Comparison of ENCODE assay signal across 24 cellular contexts in genomic region chr2:3368261-3368722, GRCh38.
"Had no signal": no experiment of that assay in that cellular context is flagged by ENCODE, and none has a peak within 500 bp of the region (broad histone marks: within the 10 kb centered on the region; RNA-seq: fewer than 3 reads in every experiment).

No MANE protein-coding gene starts in this region.

- H3K36me3 ChIP-seq: adrenal gland, breast epithelium, Peyer's patch had no signal

- H3K4me1 ChIP-seq: adrenal gland, body of pancreas, breast epithelium, Peyer's patch had no signal

- H3K27ac ChIP-seq: adrenal gland, body of pancreas, breast epithelium, Peyer's patch had no signal

- H3K4me3 ChIP-seq: adrenal gland, body of pancreas, breast epithelium, Peyer's patch had no signal

- H3K9me3 ChIP-seq: adrenal gland, body of pancreas, breast epithelium, Peyer's patch had no signal

- H3K27me3 ChIP-seq: adrenal gland, body of pancreas, breast epithelium, Peyer's patch had no signal

- ATAC-seq: activated CD4-positive, alpha-beta T cell treated with anti-CD3 and anti-CD28 coated beads for 36 hours; activated CD4-positive, CD25-positive, alpha-beta regulatory T cell treated with anti-CD3 and anti-CD28 coated beads, Interleukin-2, amount 50 U/mL, for 24 hours; activated CD8-positive, alpha-beta T cell treated with anti-CD3 and anti-CD28 coated beads, Interleukin-2, amount 10 ng/mL, durations not matched to agents 7 days and 5 days; activated naive CD4-positive, alpha-beta T cell treated with anti-CD3 and anti-CD28 coated beads, Interleukin-2, amount 50 U/mL, for 72 hours; activated T-cell treated with anti-CD3 and anti-CD28 coated beads, Interleukin-2, amount 50 U/mL, for 4 hours; body of pancreas had no signal

- DNase-seq: activated CD4-positive, alpha-beta T cell treated with anti-CD3 and anti-CD28 coated beads for 36 hours; activated CD4-positive, alpha-beta T cell treated with anti-CD3 and anti-CD28 coated beads, Interleukin-2, amount 10 ng/mL, durations not matched to agents 7 days and 5 days; activated CD4-positive, alpha-beta T cell treated with anti-CD3 and anti-CD28 coated beads, Interleukin-2, amount 50 U/mL, for 48 hours; activated CD8-positive, alpha-beta T cell treated with anti-CD3 and anti-CD28 coated beads, Interleukin-2, amount 10 ng/mL, durations not matched to agents 7 days and 5 days; activated gamma-delta T cell treated with Interleukin-2 at 50 U/mL for 16 hours; activated naive CD4-positive, alpha-beta T cell treated with anti-CD3 and anti-CD28 coated beads for 36 hours; activated T-cell treated with anti-CD3 and anti-CD28 coated beads for 4 hours; activated T-cell treated with anti-CD3 and anti-CD28 coated beads, Interleukin-2, amount 50 U/mL, for 4 hours; adrenal gland; body of pancreas; Karpas-422; KBM-7; NCI-H1105; NCI-H1417 treated with DMSO at 0.1 percent for 48 hours; NCI-H1930; NCI-H524 treated with DMSO at 0.1 percent for 48 hours; Peyer's patch; RPMI8226; SIG-M5; SW 1271; T-helper 1 cell had no signal
